Comparison of ENCODE assay signal across 11 cellular contexts in genomic region chr9:536597-537511, GRCh38. TPM values are rescaled to one million over a fixed set of nuclear protein-coding genes. Genes with fewer than 3 reads are reported as not detected.
DNase-seq lines count a peak whose midpoint lies in the region; ATAC-seq and TF ChIP-seq lines count a peak whose summit lies in the region.
"Had no signal": no experiment of that assay in that cellular context is flagged by ENCODE, and none has a peak within 500 bp of the region (broad histone marks: within the 10 kb centered on the region; RNA-seq: fewer than 3 reads in every experiment).

No MANE protein-coding gene starts in this region.

- H3K9me3 Mint-ChIP-seq in activated CD8-positive, alpha-beta memory T cell treated with anti-CD3 and anti-CD28 coated beads, Interleukin-2, amount 10 ng/mL, durations not matched to agents 7 days and 5 days (ENCODE audit: low read depth), result peaks cover 3% of the 10 kb centered on the region
- peaks cover 0 to 13% (median 0%) of the 10 kb centered on the region in 9 donors for H3K9me3 Mint-ChIP-seq in naive thymus-derived CD8-positive, alpha-beta T cell

- H3K9me3 ChIP-seq in MM.1S (replicated peaks; ENCODE audit: insufficient read depth, low read length) (no peaks in the 10 kb centered on the region), OCI-LY3 (ENCODE audit: insufficient read depth, low read length) (no peaks in the 10 kb centered on the region)

- H3K27me3 ChIP-seq in MM.1S (replicated peaks; ENCODE audit: insufficient read depth, low read length) (no peaks in the 10 kb centered on the region), OCI-LY3 (ENCODE audit: low read depth, low read length) (no peaks in the 10 kb centered on the region)

- peak overlapping the region; percentile 67 for H3K27ac Mint-ChIP-seq in activated CD8-positive, alpha-beta memory T cell treated with anti-CD3 and anti-CD28 coated beads, Interleukin-2, amount 10 ng/mL, durations not matched to agents 7 days and 5 days
- peak overlapping the region in 7 of 10 donors; percentile 19 to 88 (median 73) for H3K27ac Mint-ChIP-seq in naive thymus-derived CD8-positive, alpha-beta T cell

- H3K27me3 Mint-ChIP-seq in activated CD8-positive, alpha-beta memory T cell treated with anti-CD3 and anti-CD28 coated beads, Interleukin-2, amount 10 ng/mL, durations not matched to agents 7 days and 5 days, result peaks cover 8% of the 10 kb centered on the region
- peaks cover 0 to 4% (median 3%) of the 10 kb centered on the region in 5 donors for H3K27me3 Mint-ChIP-seq in naive thymus-derived CD8-positive, alpha-beta T cell

- H3K9me2 ChIP-seq in MM.1S (replicated peaks; ENCODE audit: insufficient read depth, low read length), result no peaks in the 10 kb centered on the region

- peak overlapping the region; percentile 62; the same call in 1 of the 2 replicates for H3K27ac ChIP-seq in MM.1S (ENCODE audit: low read length)
- H3K27ac ChIP-seq in OCI-LY3 (ENCODE audit: low read length), result no peak overlapping the region
- H3K27ac ChIP-seq: RWPE1, skin epidermis had no signal

- H3K9ac ChIP-seq in MM.1S (ENCODE audit: low read length) (peak overlapping the region; percentile 22; the same call in 1 of the 2 replicates), OCI-LY3 (ENCODE audit: low read length) (no peak overlapping the region)

- no peak for ATAC-seq in activated CD8-positive, alpha-beta memory T cell treated with anti-CD3 and anti-CD28 coated beads, Interleukin-2, amount 10 ng/mL, durations not matched to agents 7 days and 5 days
- ATAC-seq in naive thymus-derived CD8-positive, alpha-beta T cell, result no peak
- ATAC-seq in GM21576 (IDR thresholded peaks at IDR 0.05; ENCODE audit: unreplicated experiment), result no peak
- ATAC-seq: HCT116 had no signal

- POLR2A ChIA-PET in naive thymus-derived CD8-positive, alpha-beta T cell (lab: Charles Lee), result no interaction called here

- H3K36me3 Mint-ChIP-seq in activated CD8-positive, alpha-beta memory T cell treated with anti-CD3 and anti-CD28 coated beads, Interleukin-2, amount 10 ng/mL, durations not matched to agents 7 days and 5 days, result no peaks in the 10 kb centered on the region
- peaks cover 0 to 14% (median 13%) of the 10 kb centered on the region in 3 donors for H3K36me3 Mint-ChIP-seq in naive thymus-derived CD8-positive, alpha-beta T cell

- H3F3A ChIP-seq in MM.1S (ENCODE audit: insufficient read depth, low read length), result peaks cover 10% of the 10 kb centered on the region

- H3K4me1 Mint-ChIP-seq in activated CD8-positive, alpha-beta memory T cell treated with anti-CD3 and anti-CD28 coated beads, Interleukin-2, amount 10 ng/mL, durations not matched to agents 7 days and 5 days, result peaks cover 12% of the 10 kb centered on the region
- peaks cover 0 to 34% (median 9%) of the 10 kb centered on the region in 4 donors for H3K4me1 Mint-ChIP-seq in naive thymus-derived CD8-positive, alpha-beta T cell

- peak overlapping the region; percentile 55 for H2AFZ ChIP-seq in MM.1S (ENCODE audit: low read length)
- H2AFZ ChIP-seq in OCI-LY3 (ENCODE audit: low read depth, low read length), result peak overlapping the region; percentile 42; the same call in 1 of the 2 replicates

- peaks cover 31% of the 10 kb centered on the region for H3K4me1 ChIP-seq in MM.1S (ENCODE audit: low read length)
- peaks cover 9% of the 10 kb centered on the region for H3K4me1 ChIP-seq in OCI-LY3 (ENCODE audit: low read length)

- H3K4me3 Mint-ChIP-seq in activated CD8-positive, alpha-beta memory T cell treated with anti-CD3 and anti-CD28 coated beads, Interleukin-2, amount 10 ng/mL, durations not matched to agents 7 days and 5 days, result peak overlapping the region; percentile 51
- peak overlapping the region in 9 of 10 donors; percentile 31 to 75 (median 53) for H3K4me3 Mint-ChIP-seq in naive thymus-derived CD8-positive, alpha-beta T cell

- H3K4me2 ChIP-seq in MM.1S (ENCODE audit: low read depth, low read length) (peak overlapping the region; percentile 94), OCI-LY3 (ENCODE audit: low read length) (peak overlapping the region; percentile 59)

- TF ChIP-seq CTCF in MM.1S (IDR thresholded peaks at IDR 0.05; ENCODE audit: low read length) (no peak), OCI-LY3 (IDR thresholded peaks at IDR 0.05; ENCODE audit: low read depth, low read length) (no peak)

- H3K4me3 ChIP-seq in MM.1S (ENCODE audit: low read length), result peak overlapping the region; percentile 50
- peak overlapping the region; percentile 41 for H3K4me3 ChIP-seq in OCI-LY3 (ENCODE audit: low read length)
- H3K4me3 ChIP-seq: skin epidermis had no signal

- H3K79me2 ChIP-seq in MM.1S (ENCODE audit: low read length) (peaks cover 51% of the 10 kb centered on the region), OCI-LY3 (ENCODE audit: low read length) (no peaks in the 10 kb centered on the region)

- CTCF ChIA-PET in activated CD8-positive, alpha-beta memory T cell treated with anti-CD3 and anti-CD28 coated beads, Interleukin-2, amount 10 ng/mL, durations not matched to agents 7 days and 5 days (lab: Charles Lee), result interaction anchor here (1.3 kb wide), 1 partner anchor 10 kb away, joined by 4 read pairs; no protein-coding TSS in a partner anchor

- no peak for DNase-seq in activated CD8-positive, alpha-beta memory T cell treated with anti-CD3 and anti-CD28 coated beads, Interleukin-2, amount 10 ng/mL, durations not matched to agents 7 days and 5 days
- DNase-seq in activated CD8-positive, alpha-beta memory T cell treated with anti-CD3 and anti-CD28 coated beads for 24 hours, result no peak
- DNase-seq in MM.1S (peak; percentile 60), T1000 (lab: John Stamatoyannopoulos, UW) (no peak)
- DNase-seq in naive thymus-derived CD8-positive, alpha-beta T cell, result no peak
- DNase-seq in stimulated activated CD4-positive, alpha-beta T cell treated with anti-CD3 and anti-CD28 coated beads, Interleukin-4, amount 100 ng/mL, for 4 hours, result no peak

- H3K36me3 ChIP-seq in MM.1S (replicated peaks; ENCODE audit: insufficient read depth, low read length), result no peaks in the 10 kb centered on the region
- no peaks in the 10 kb centered on the region for H3K36me3 ChIP-seq in OCI-LY3 (replicated peaks; ENCODE audit: low read depth, low read length)

- no peaks in the 10 kb centered on the region for H4K20me1 ChIP-seq in MM.1S (ENCODE audit: insufficient read depth, low read length)
- no peaks in the 10 kb centered on the region for H4K20me1 ChIP-seq in OCI-LY3 (ENCODE audit: insufficient read depth, low read length)

RNA-seq across cellular contexts. Expression of gene KANK1, which starts 32.4 kb away (rescaled TPM):
- 1 to 10 TPM; 5.0 to 6.1 TPM for total RNA-seq in activated CD8-positive, alpha-beta memory T cell treated with anti-CD3 and anti-CD28 coated beads, Interleukin-2, amount 10 ng/mL, durations not matched to agents 7 days and 5 days
- total RNA-seq in naive thymus-derived CD8-positive, alpha-beta T cell, result 10 to 100 TPM; 10.1 to 13.0 TPM
- polyA plus RNA-seq in naive thymus-derived CD8-positive, alpha-beta T cell, result 10 to 100 TPM in 1 of 3 donors, 1 to 10 TPM in 2; 1.0 to 12.9 (median 5.4) TPM
